ENCODE assay signal across 1 cellular context in genomic region chr20:3628502-3629314, GRCh38.
A peak's percentile ranks its signal among the peaks of the same experiment; 100 is the strongest.
TF ChIP-seq lines count a peak whose summit lies in the region.

No MANE protein-coding gene starts in this region.

TF ChIP-seq in HepG2, 621 proteins besides CTCF, POLR2A, EP300 and RAD21 (continued from another document and continues in another):
- TF ChIP-seq ZNF574 (CRISPR knock-in tag; IDR thresholded peaks at IDR 0.05) = peak; percentile 76; the same call in 1 of the 2 replicates
- TF ChIP-seq ZNF776 (CRISPR knock-in tag; IDR thresholded peaks at IDR 0.05) = 0 out of 2 replicates have a peak, but pooled peaks have one; percentile 51
- TF ChIP-seq ZNF318 (CRISPR knock-in tag; IDR thresholded peaks at IDR 0.05) = 0 out of 2 replicates have a peak, but pooled peaks have one; percentile 55
- no peak for TF ChIP-seq AGO1 (IDR thresholded peaks at IDR 0.05; ENCODE audit: low read depth, low read length, poor library complexity, severe bottlenecking)
- TF ChIP-seq ZNF772 (CRISPR knock-in tag; IDR thresholded peaks at IDR 0.05) = peak; percentile 92
- TF ChIP-seq ZNF317 (CRISPR knock-in tag; IDR thresholded peaks at IDR 0.05) = peak; percentile 85
- peak; percentile 70; the same call in 1 of the 2 replicates for TF ChIP-seq ZNF709 (CRISPR knock-in tag; IDR thresholded peaks at IDR 0.05)
- TF ChIP-seq U2AF1 (optimal IDR thresholded peaks at IDR 0.05; ENCODE audit: low read depth, low read length) = no peak
- TF ChIP-seq ZNF775 (CRISPR knock-in tag; IDR thresholded peaks at IDR 0.05; ENCODE audit: borderline replicate concordance) = 0 out of 2 replicates have a peak, but pooled peaks have one; percentile 77
- peak; percentile 71; the same call in 1 of the 2 replicates for TF ChIP-seq HMG20A (CRISPR knock-in tag; IDR thresholded peaks at IDR 0.05; ENCODE audit: borderline replicate concordance)
- TF ChIP-seq ZNF503 (CRISPR knock-in tag; IDR thresholded peaks at IDR 0.05) = peak; percentile 49; the same call in 1 of the 2 replicates
- no peak for TF ChIP-seq ZNF550 (CRISPR knock-in tag; IDR thresholded peaks at IDR 0.05; ENCODE audit: borderline replicate concordance)
- no peak for TF ChIP-seq SMYD3 (CRISPR knock-in tag; IDR thresholded peaks at IDR 0.05)
- TF ChIP-seq ZSCAN9 (CRISPR knock-in tag; IDR thresholded peaks at IDR 0.05; ENCODE audit: borderline replicate concordance) = 0 out of 2 replicates have a peak, but pooled peaks have one; percentile 73
- TF ChIP-seq SP4 (CRISPR knock-in tag; IDR thresholded peaks at IDR 0.05) = peak; percentile 77
- TF ChIP-seq KMT2B (CRISPR knock-in tag; IDR thresholded peaks at IDR 0.05) = no peak
- TF ChIP-seq ZNF614 (CRISPR knock-in tag; IDR thresholded peaks at IDR 0.05; ENCODE audit: borderline replicate concordance) = peak; percentile 73; the same call in 1 of the 2 replicates
- TF ChIP-seq SAFB2 (CRISPR knock-in tag; IDR thresholded peaks at IDR 0.05; ENCODE audit: borderline replicate concordance, low read depth) = peak; percentile 55; the same call in 1 of the 2 replicates
- 0 out of 2 replicates have a peak, but pooled peaks have one; percentile 53 for TF ChIP-seq FOXO4 (CRISPR knock-in tag; conservative IDR thresholded peaks at IDR 0.05)
- peak; percentile 57; the same call in 1 of the 2 replicates for TF ChIP-seq ZBTB39 (CRISPR knock-in tag; IDR thresholded peaks at IDR 0.05)
- no peak for TF ChIP-seq CBFB (CRISPR knock-in tag; IDR thresholded peaks at IDR 0.05)
- peak; percentile 98 for TF ChIP-seq TEF (CRISPR knock-in tag; IDR thresholded peaks at IDR 0.05)
- peak; percentile 98 for TF ChIP-seq RXRB (CRISPR knock-in tag; IDR thresholded peaks at IDR 0.05; ENCODE audit: borderline replicate concordance)
- no peak for TF ChIP-seq SIN3B (IDR thresholded peaks at IDR 0.05; ENCODE audit: low read length)
- no peak for TF ChIP-seq LCORL (IDR thresholded peaks at IDR 0.05)
- TF ChIP-seq LCORL (CRISPR knock-in tag; IDR thresholded peaks at IDR 0.05) = peak; percentile 96
- TF ChIP-seq ZNF33B (CRISPR knock-in tag; IDR thresholded peaks at IDR 0.05) = peak; percentile 61; the same call in 1 of the 2 replicates
- peak; percentile 94 for TF ChIP-seq ERF (CRISPR knock-in tag; IDR thresholded peaks at IDR 0.05)
- 0 out of 2 replicates have a peak, but pooled peaks have one; percentile 43 for TF ChIP-seq ZNF276 (CRISPR knock-in tag; IDR thresholded peaks at IDR 0.05; ENCODE audit: low read depth)
- TF ChIP-seq JUN (CRISPR knock-in tag; IDR thresholded peaks at IDR 0.05) = no peak
- peak; percentile 73; the same call in 1 of the 2 replicates for TF ChIP-seq KLF11 (CRISPR knock-in tag; IDR thresholded peaks at IDR 0.05)
- peak; percentile 46; the same call in 1 of the 2 replicates for TF ChIP-seq MEIS1 (CRISPR knock-in tag; IDR thresholded peaks at IDR 0.05; ENCODE audit: borderline replicate concordance)
- TF ChIP-seq FOXJ3 (CRISPR knock-in tag; IDR thresholded peaks at IDR 0.05; ENCODE audit: borderline replicate concordance) = peak; percentile 85; the same call in 1 of the 2 replicates
- peak; percentile 79 for TF ChIP-seq MIXL1 (CRISPR knock-in tag; IDR thresholded peaks at IDR 0.05)
- TF ChIP-seq ZNF331 (CRISPR knock-in tag; IDR thresholded peaks at IDR 0.05) = peak; percentile 83
- 0 out of 2 replicates have a peak, but pooled peaks have one; percentile 37 for TF ChIP-seq ZBTB34 (CRISPR knock-in tag; IDR thresholded peaks at IDR 0.05)
- peak; percentile 95 for TF ChIP-seq ZNF629 (CRISPR knock-in tag; conservative IDR thresholded peaks at IDR 0.05)
- peak; percentile 64; the same call in 1 of the 2 replicates for TF ChIP-seq ZNF678 (CRISPR knock-in tag; IDR thresholded peaks at IDR 0.05)
- no peak for TF ChIP-seq CHD4 (IDR thresholded peaks at IDR 0.05; ENCODE audit: borderline replicate concordance, low read length)
- no peak for TF ChIP-seq DMAP1 (CRISPR knock-in tag; IDR thresholded peaks at IDR 0.05)
- TF ChIP-seq ZNF383 (CRISPR knock-in tag; IDR thresholded peaks at IDR 0.05; ENCODE audit: borderline replicate concordance) = peak; percentile 95
- peak; percentile 94 for TF ChIP-seq ZNF460 (CRISPR knock-in tag; IDR thresholded peaks at IDR 0.05; ENCODE audit: borderline replicate concordance)
